In genomic region chr19:14015454-14016035, GRCh38 we compare ENCODE assay signal across 1 cellular context.
TF ChIP-seq lines count a peak whose summit lies in the region.

No MANE protein-coding gene starts in this region.

TF ChIP-seq in SK-N-SH treated with all-trans-retinoic acid at 6 μM for 48 hours, 23 proteins besides CTCF, POLR2A, EP300 and RAD21 (continued from another document):
- TF ChIP-seq CSRNP3 (CRISPR knock-in tag; IDR thresholded peaks at IDR 0.05) (no peak), POU6F1 (CRISPR knock-in tag; IDR thresholded peaks at IDR 0.05; ENCODE audit: borderline replicate concordance, low read depth) (no peak)
